17 cellular contexts compared by ENCODE assay signal in the genomic region with DNA sequence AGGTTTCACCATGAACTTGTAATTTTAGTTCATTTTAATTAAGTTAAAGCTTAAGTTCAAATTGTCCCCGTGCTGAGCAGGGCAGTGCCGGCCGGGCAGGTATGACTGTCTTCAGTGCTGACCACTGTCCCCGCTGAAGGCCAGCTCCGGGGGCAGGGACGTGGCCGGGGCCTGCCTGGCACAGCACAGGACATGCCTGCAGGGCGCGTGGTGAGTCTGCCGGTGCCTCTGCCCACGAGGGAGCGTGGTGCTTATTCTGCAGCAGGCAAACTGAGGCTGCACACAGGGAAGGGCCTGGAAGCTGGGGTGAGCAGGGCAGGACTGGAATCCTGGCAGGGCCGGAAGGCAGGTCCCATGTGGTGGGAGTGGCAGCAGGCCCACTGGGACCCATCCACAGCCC. TPM values are rescaled to one million over a fixed set of nuclear protein-coding genes. Genes with fewer than 3 reads are reported as not detected.
DNase-seq lines count a peak whose midpoint lies in the region; ATAC-seq, FAIRE-seq and TF ChIP-seq lines count a peak whose summit lies in the region.
"Had no signal": no experiment of that assay in that cellular context is flagged by ENCODE, and none has a peak within 500 bp of the region (broad histone marks: within the 10 kb centered on the region; RNA-seq: fewer than 3 reads in every experiment).

No MANE protein-coding gene starts in this region.

- H3K56ac ChIP-seq in IMR-90 (ENCODE audit: extremely low read depth, insufficient read depth, low read length), result no peak overlapping the region

- H3K9ac ChIP-seq in IMR-90 (ENCODE audit: low read depth, low read length) (no peak overlapping the region), mesenchymal stem cell (ENCODE audit: low read length) (no peak overlapping the region), Karpas-422 (ENCODE audit: low read length) (no peak overlapping the region)

- no peak overlapping the region for H3K18ac ChIP-seq in IMR-90 (ENCODE audit: low read depth, low read length)
- no peak overlapping the region for H3K18ac ChIP-seq in mesenchymal stem cell (ENCODE audit: low read depth in 1 of 2, low read length in 2 of 2)

- H4K91ac ChIP-seq in IMR-90 (ENCODE audit: insufficient read depth, low read depth, low read length) (no peak overlapping the region), mesenchymal stem cell (ENCODE audit: low read length) (peak overlapping the region; percentile 32)

- CTCF ChIA-PET in IMR-90 (lab: Yijun Ruan, JAX), result interaction anchor here (1.2 kb wide), 1 partner anchor 9 kb away, joined by 3 read pairs; no protein-coding TSS in a partner anchor

- H3K4me1 ChIP-seq in IMR-90 (ENCODE audit: control insufficient read depth, insufficient read depth, low read length) (peaks cover 24% of the 10 kb centered on the region), mesenchymal stem cell (ENCODE audit: control insufficient read depth, insufficient read depth, low read depth, low read length) (peaks cover 57% of the 10 kb centered on the region), Karpas-422 (ENCODE audit: low read length) (no peaks in the 10 kb centered on the region)

- H3K4me3 ChIP-seq in IMR-90 (ENCODE audit: insufficient read depth, low read depth, low read length) (no peak overlapping the region), mesenchymal stem cell (ENCODE audit: insufficient read depth in 1 of 2, low read depth in 1 of 2, low read length in 2 of 2) (peak overlapping the region in 1 of 2 experiments; percentile 3), Karpas-422 (ENCODE audit: low read length) (no peak overlapping the region)

- no peak overlapping the region for H2BK20ac ChIP-seq in IMR-90 (ENCODE audit: low read depth, low read length)

- H4K8ac ChIP-seq in IMR-90 (ENCODE audit: low read depth in 2 of 2, low read length in 2 of 2) (no peak overlapping the region), mesenchymal stem cell (ENCODE audit: low read length) (no peak overlapping the region)

- H2AK5ac ChIP-seq in IMR-90 (ENCODE audit: low read depth, low read length), result no peak overlapping the region
- H2AK5ac ChIP-seq in mesenchymal stem cell (ENCODE audit: low read length, severe bottlenecking), result no peak overlapping the region

- WGBS in IMR-90 (ENCODE audit: extremely low coverage in 2 of 2, insufficient read length in 1 of 2), 2 experiments, result 89% methylated on average over 3 of the region's 13 CpGs; no CpG with 5 or more reads in 1 of the 2 experiments
- 96% methylated on average over 13 of the region's 13 CpGs for WGBS in mesenchymal stem cell

- no peak overlapping the region for H3K23ac ChIP-seq in IMR-90 (ENCODE audit: low read depth, low read length)
- no peak overlapping the region for H3K23ac ChIP-seq in mesenchymal stem cell (ENCODE audit: low read length in 2 of 2)

- DNase-seq in IMR-90 (no peak), mesenchymal stem cell (no peak), urothelium cell line (ENCODE audit: low spot score) (no peak), Karpas-422 (no peak)
- DNase-seq: CD8-positive, alpha-beta T cell; COR-L47; DND-41; GDM1; GOT3; H9 had no signal

- no peaks in the 10 kb centered on the region for H3K27me3 ChIP-seq in IMR-90 (ENCODE audit: control insufficient read depth, insufficient read depth, low read length)
- H3K27me3 ChIP-seq in mesenchymal stem cell (ENCODE audit: control insufficient read depth in 1 of 2, insufficient read depth in 1 of 2, low read length in 2 of 2), result no peaks in the 10 kb centered on the region
- no peaks in the 10 kb centered on the region for H3K27me3 ChIP-seq in Karpas-422 (ENCODE audit: low read length)

- TF ChIP-seq POLR2A in IMR-90 (IDR thresholded peaks at IDR 0.05; ENCODE audit: low read depth, low read length), result no peak

- no peak overlapping the region for H2BK12ac ChIP-seq in mesenchymal stem cell (ENCODE audit: low read length in 2 of 2)

- H2AFZ ChIP-seq in IMR-90 (replicated peaks; ENCODE audit: low read length, poor library complexity), result no peak overlapping the region
- H2AFZ ChIP-seq in mesenchymal stem cell (ENCODE audit: low read depth, low read length), result no peak overlapping the region
- no peak overlapping the region for H2AFZ ChIP-seq in Karpas-422 (ENCODE audit: low read length)

- no peak overlapping the region for H3K27ac ChIP-seq in IMR-90 (ENCODE audit: insufficient read depth, low read length)
- peak overlapping the region; percentile 54 for H3K27ac ChIP-seq in cingulate gyrus (ENCODE audit: low read depth, low read length)
- no peak overlapping the region for H3K27ac ChIP-seq in mesenchymal stem cell (ENCODE audit: low read length, poor library complexity, severe bottlenecking)
- H3K27ac ChIP-seq in Karpas-422 (ENCODE audit: low read length), result no peak overlapping the region
- H3K27ac ChIP-seq: 22Rv1 had no signal

- H2AK9ac ChIP-seq in IMR-90 (replicated peaks; ENCODE audit: low read depth, low read length, poor library complexity), result peak overlapping the region; percentile 65

- no peaks in the 10 kb centered on the region for H3K79me2 ChIP-seq in Karpas-422 (ENCODE audit: low read length)

- in situ Hi-C loops in IMR-90 (cut with MboI; ENCODE audit: low sequenced_read_pairs), result no loop called here

- no peak overlapping the region for H3K4me2 ChIP-seq in IMR-90 (ENCODE audit: low read depth, low read length)
- no peak overlapping the region for H3K4me2 ChIP-seq in mesenchymal stem cell (ENCODE audit: low read length, poor library complexity, severe bottlenecking)
- no peak overlapping the region for H3K4me2 ChIP-seq in Karpas-422 (ENCODE audit: low read depth, low read length, poor library complexity, severe bottlenecking)

- H3K9me1 ChIP-seq in IMR-90 (ENCODE audit: insufficient read depth, low read length), result no peaks in the 10 kb centered on the region; the same call in 1 of the 2 replicates

- POLR2A ChIA-PET in IMR-90 (lab: Charles Lee; ENCODE audit: unreplicated experiment), result no interaction called here

- H3K36me3 ChIP-seq in IMR-90 (ENCODE audit: control insufficient read depth, insufficient read depth, low read length) (peaks cover 5% of the 10 kb centered on the region; the same call in 1 of the 2 replicates), mesenchymal stem cell (ENCODE audit: control insufficient read depth in 1 of 2, insufficient read depth in 2 of 2, low read depth in 1 of 2, low read length in 2 of 2) (peaks cover 5 to 67% of the 10 kb centered on the region in 2 experiments), Karpas-422 (ENCODE audit: insufficient read depth, low read length) (no peaks in the 10 kb centered on the region)

- H2BK15ac ChIP-seq in IMR-90 (ENCODE audit: low read depth, low read length) (no peak overlapping the region), mesenchymal stem cell (ENCODE audit: low read depth, poor library complexity, severe bottlenecking) (no peak overlapping the region)

- H4K20me1 ChIP-seq in IMR-90 (ENCODE audit: insufficient read depth, low read length), result peaks cover 9% of the 10 kb centered on the region; the same call in 1 of the 2 replicates
- H4K20me1 ChIP-seq in Karpas-422 (ENCODE audit: insufficient read depth, low read depth, low read length), result no peaks in the 10 kb centered on the region

- dilution Hi-C loops in IMR-90 (cut with HindIII; ENCODE audit: low sequenced_read_pairs, unreplicated experiment), result no loop called here

- H2BK120ac ChIP-seq in IMR-90 (ENCODE audit: low read depth, low read length) (no peak overlapping the region), mesenchymal stem cell (ENCODE audit: low read depth, low read length) (no peak overlapping the region)

- intact Hi-C loops in IMR-90 (cut with micrococcal nuclease), result no loop called here

- no peak overlapping the region for H2BK5ac ChIP-seq in IMR-90 (ENCODE audit: low read depth, low read length, poor library complexity, severe bottlenecking)
- no peak overlapping the region for H2BK5ac ChIP-seq in mesenchymal stem cell (ENCODE audit: low read depth, low read length, poor library complexity, severe bottlenecking)

- peak; percentile 70 for FAIRE-seq in urothelium cell line (lab: Jason Lieb, UNC)
- FAIRE-seq: GM19239, HepG2, HTR-8/SVneo had no signal

- TF ChIP-seq CTCF in IMR-90 (conservative IDR thresholded peaks at IDR 0.05; ENCODE audit: low read depth, low read length), result no peak

- H3K9me3 ChIP-seq in IMR-90 (ENCODE audit: control insufficient read depth, insufficient read depth, low read length) (no peaks in the 10 kb centered on the region), mesenchymal stem cell (ENCODE audit: control insufficient read depth, low read length) (no peaks in the 10 kb centered on the region), Karpas-422 (ENCODE audit: low read length) (no peaks in the 10 kb centered on the region)

- H3K9me2 ChIP-seq in Karpas-422 (replicated peaks; ENCODE audit: insufficient read depth, low read length), result no peaks in the 10 kb centered on the region

- no peak for TF ChIP-seq RAD21 in IMR-90 (IDR thresholded peaks at IDR 0.05; ENCODE audit: low read length)

- no TSS peak for BruUV-seq in IMR-90 (replicated peaks; lab: Mats Ljungman, UMichigan)

- no peak overlapping the region for H4K5ac ChIP-seq in IMR-90 (ENCODE audit: low read depth, low read length)

- H3K4ac ChIP-seq in IMR-90 (ENCODE audit: low read depth, low read length) (no peak overlapping the region), mesenchymal stem cell (ENCODE audit: low read depth in 1 of 2, low read length in 2 of 2) (no peak overlapping the region)

- H3K79me1 ChIP-seq in IMR-90 (ENCODE audit: low read depth in 1 of 2, low read length in 2 of 2) (peaks cover 0 to 37% of the 10 kb centered on the region in 2 experiments), mesenchymal stem cell (replicated peaks; ENCODE audit: low read length, poor library complexity, severe bottlenecking) (peaks cover 30% of the 10 kb centered on the region)

- ATAC-seq in IMR-90 (ENCODE audit: low read depth) (no peak), HG03175 (IDR thresholded peaks at IDR 0.05; ENCODE audit: unreplicated experiment) (no peak), esophagus mucosa (no peak)
- ATAC-seq: CD8-positive, alpha-beta T cell; HepG2 had no signal

- no peak overlapping the region for H3K14ac ChIP-seq in IMR-90 (replicated peaks; ENCODE audit: low read depth, low read length)
- no peak overlapping the region for H3K14ac ChIP-seq in mesenchymal stem cell (ENCODE audit: low read length in 2 of 2)

RNA-seq across cellular contexts. Expression of a gene that starts 9.8 kb away (rescaled TPM):
- total RNA-seq in IMR-90 (2012; rRNA removed) (6.1 and 6.6 TPM in 2 replicates), esophagus mucosa (16.1 TPM)
- 34.1 and 37.2 TPM in 2 replicates for polyA plus RNA-seq in IMR-90 (2012; rRNA removed)
- 14.3 and 22.8 TPM in 2 replicates for polyA plus RNA-seq in IMR-90 (2012; cell fraction: cytosol; rRNA removed)
- 294 and 597 TPM in 2 replicates for polyA plus RNA-seq in IMR-90 (2012; cell fraction: nucleus; rRNA removed; ENCODE audit: low replicate concordance)
- 31.0 TPM for polyA plus RNA-seq in mesenchymal stem cell (2013, experiment 1 of 2)
- 31.5 TPM for polyA plus RNA-seq in mesenchymal stem cell (2013, experiment 2 of 2)
- not detected in 2 replicates for total RNA-seq in Karpas-422 (2014; rRNA removed; shearing (Covaris generic); ENCODE audit: low replicate concordance)

RNA-seq across cellular contexts. Expression of a gene that starts 54.7 kb away (rescaled TPM):
- total RNA-seq in IMR-90 (2012; rRNA removed) (9.3 and 10.0 TPM in 2 replicates), esophagus mucosa (50.4 TPM)
- 40.1 and 47.1 TPM in 2 replicates for polyA plus RNA-seq in IMR-90 (2012; rRNA removed)
- polyA plus RNA-seq in IMR-90 (2012; cell fraction: cytosol; rRNA removed), result 32.2 and 35.8 TPM in 2 replicates
- polyA plus RNA-seq in IMR-90 (2012; cell fraction: nucleus; rRNA removed; ENCODE audit: low replicate concordance), result 80.3 and 296 TPM in 2 replicates
- polyA plus RNA-seq in mesenchymal stem cell (2013, experiment 1 of 2), result 23.4 TPM
- 22.7 TPM for polyA plus RNA-seq in mesenchymal stem cell (2013, experiment 2 of 2)
- total RNA-seq in Karpas-422 (2014; rRNA removed; shearing (Covaris generic); ENCODE audit: low replicate concordance), result 25.7 and 42.1 TPM in 2 replicates
